24 cellular contexts compared by ENCODE assay signal in the genomic region with DNA sequence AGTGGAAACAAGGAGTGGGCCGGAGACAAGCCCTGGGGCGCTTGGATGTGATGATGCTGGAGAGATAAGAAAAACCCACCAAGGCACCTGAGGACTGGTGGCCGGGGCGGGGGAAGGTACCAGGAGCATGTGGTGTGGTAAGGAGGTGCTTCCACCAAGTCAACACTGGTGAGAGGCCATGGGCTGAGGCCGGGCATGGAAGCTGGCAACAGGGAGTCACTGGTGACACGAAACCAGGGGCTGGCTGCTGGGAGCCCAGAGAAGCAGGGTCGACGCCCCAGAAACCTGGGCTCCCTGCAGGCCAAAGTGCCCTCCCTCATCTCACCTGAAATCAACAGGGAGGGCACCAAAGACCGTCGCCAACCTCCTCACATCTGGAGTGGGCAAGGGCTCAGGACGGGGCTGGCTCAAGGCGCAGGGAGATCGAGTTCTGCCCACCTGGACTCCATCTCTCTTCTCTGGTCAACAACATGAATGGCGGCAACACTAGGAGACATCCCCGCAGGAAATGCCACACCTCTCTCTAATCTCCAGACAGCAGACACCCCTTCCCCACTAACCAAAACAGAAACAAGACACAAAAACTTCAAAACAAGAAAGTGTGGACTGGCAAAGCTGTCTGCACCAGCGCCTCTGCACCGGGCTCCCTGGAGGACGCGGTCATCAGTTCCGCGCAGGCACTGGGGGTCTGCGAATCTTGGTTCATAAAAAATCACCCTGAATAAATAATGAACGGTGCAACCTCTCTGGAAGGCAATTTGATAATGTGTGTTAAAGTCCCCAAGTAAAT.
A peak's percentile ranks its signal among the peaks of the same experiment; 100 is the strongest.
DNase-seq lines count a peak whose midpoint lies in the region; ATAC-seq, FAIRE-seq and TF ChIP-seq lines count a peak whose summit lies in the region.
"Had no signal": no experiment of that assay in that cellular context is flagged by ENCODE, and none has a peak within 500 bp of the region (broad histone marks: within the 10 kb centered on the region; RNA-seq: fewer than 3 reads in every experiment).

No MANE protein-coding gene starts in this region.

- H2AK5ac ChIP-seq in IMR-90 (ENCODE audit: low read depth, low read length): peak overlapping the region; percentile 16; the same call in 1 of the 2 replicates

- no peak overlapping the region for H3K4ac ChIP-seq in IMR-90 (ENCODE audit: low read depth, low read length)

- no peak overlapping the region for H2BK20ac ChIP-seq in IMR-90 (ENCODE audit: low read depth, low read length)

- no peak for FAIRE-seq in HTR-8/SVneo (lab: Jason Lieb, UNC)
- FAIRE-seq: colon, GM12892, RCC 7860 had no signal

- WGBS in IMR-90 (ENCODE audit: extremely low coverage in 2 of 2, insufficient read length in 1 of 2), 2 experiments: 82% methylated on average over 7 of the region's 23 CpGs; no CpG with 5 or more reads in 1 of the 2 experiments
- 92 to 94% methylated on average over 21 to 23 of the region's 23 CpGs for WGBS in tibial nerve, 2 donors

- H3K9me3 ChIP-seq in IMR-90 (ENCODE audit: control insufficient read depth, insufficient read depth, low read length) (no peaks in the 10 kb centered on the region), gastrocnemius medialis (no peaks in the 10 kb centered on the region), tibial nerve (no peaks in the 10 kb centered on the region)
- H3K9me3 ChIP-seq: mucosa of descending colon, uterus had no signal

- no peaks in the 10 kb centered on the region for H3K36me3 ChIP-seq in IMR-90 (ENCODE audit: control insufficient read depth, insufficient read depth, low read length)
- no peaks in the 10 kb centered on the region for H3K36me3 ChIP-seq in gastrocnemius medialis
- H3K36me3 ChIP-seq in tibial nerve: no peaks in the 10 kb centered on the region
- H3K36me3 ChIP-seq: uterus had no signal

- ATAC-seq in activated naive CD8-positive, alpha-beta T cell treated with anti-CD3 and anti-CD28 coated beads, Interleukin-2, amount 50 U/mL, for 24 hours: no peak
- no peak for ATAC-seq in IMR-90 (ENCODE audit: low read depth)
- ATAC-seq in gastrocnemius medialis: no peak
- no peak for ATAC-seq in HG02870 (IDR thresholded peaks at IDR 0.05; ENCODE audit: unreplicated experiment)
- ATAC-seq: mucosa of descending colon had no signal

- no peak for DNase-seq in activated naive CD8-positive, alpha-beta T cell treated with anti-CD3 and anti-CD28 coated beads, Interleukin-2, amount 50 U/mL, for 24 hours
- DNase-seq in activated naive CD8-positive, alpha-beta T cell treated with anti-CD3 and anti-CD28 coated beads for 36 hours: no peak
- no peak for DNase-seq in IMR-90
- peak; percentile 10 for DNase-seq in glutamatergic neuron
- DNase-seq in gastrocnemius medialis: peak in 1 of 2 donors; percentile 9
- DNase-seq in tibial nerve (ENCODE audit: low spot score in 2 of 2): no peak
- no peak for DNase-seq in HTR-8/SVneo (ENCODE audit: insufficient read length, low spot score)
- DNase-seq: effector memory CD4-positive, alpha-beta T cell; erythroblast; foreskin fibroblast; H7; hippocampal formation; Kasumi-1; mucosa of descending colon; MV-4-11; NCI-H1694 treated with DMSO at 0.1 percent for 48 hours; NCI-H69; stimulated activated CD8-positive, alpha-beta memory T cell treated with anti-CD3 and anti-CD28 coated beads, Interleukin-4, amount 100 ng/mL, for 48 hours; T-helper 2 cell; uterus had no signal

- TF ChIP-seq RAD21 in IMR-90 (IDR thresholded peaks at IDR 0.05; ENCODE audit: low read length): no peak

- no peak overlapping the region for H4K91ac ChIP-seq in IMR-90 (ENCODE audit: insufficient read depth, low read depth, low read length)

- TF ChIP-seq EP300 in tibial nerve (IDR thresholded peaks at IDR 0.05): no peak

- no peak overlapping the region for H3K18ac ChIP-seq in IMR-90 (ENCODE audit: low read depth, low read length)

- in situ Hi-C loops in IMR-90 (cut with MboI; ENCODE audit: low sequenced_read_pairs) (no loop called here), gastrocnemius medialis (cut with MboI; ENCODE audit: low sequenced_read_pairs in 4 of 4) (no loop called here)

- peaks cover 61% of the 10 kb centered on the region for H3K4me1 Mint-ChIP-seq in activated naive CD8-positive, alpha-beta T cell treated with anti-CD3 and anti-CD28 coated beads, Interleukin-2, amount 50 U/mL, for 24 hours
- H3K4me1 Mint-ChIP-seq in activated naive CD8-positive, alpha-beta T cell treated with anti-CD3 and anti-CD28 coated beads for 36 hours: peaks cover 51% of the 10 kb centered on the region
- H3K4me1 Mint-ChIP-seq in glutamatergic neuron (ENCODE audit: low read depth, unreplicated experiment): peaks cover 51% of the 10 kb centered on the region

- no peak overlapping the region for H3K9ac ChIP-seq in IMR-90 (ENCODE audit: low read depth, low read length)

- H3K36me3 Mint-ChIP-seq in activated naive CD8-positive, alpha-beta T cell treated with anti-CD3 and anti-CD28 coated beads, Interleukin-2, amount 50 U/mL, for 24 hours (ENCODE audit: low read depth): peaks cover 2% of the 10 kb centered on the region
- H3K36me3 Mint-ChIP-seq in activated naive CD8-positive, alpha-beta T cell treated with anti-CD3 and anti-CD28 coated beads for 36 hours: peaks cover 10% of the 10 kb centered on the region
- no peaks in the 10 kb centered on the region for H3K36me3 Mint-ChIP-seq in glutamatergic neuron (ENCODE audit: unreplicated experiment)

- H3K56ac ChIP-seq in IMR-90 (ENCODE audit: extremely low read depth, insufficient read depth, low read length): no peak overlapping the region

- H3K27ac ChIP-seq in IMR-90 (ENCODE audit: insufficient read depth, low read length): no peak overlapping the region
- H3K27ac ChIP-seq in gastrocnemius medialis: peak overlapping the region; percentile 17 to 85 (median 67)
- no peak overlapping the region for H3K27ac ChIP-seq in tibial nerve
- H3K27ac ChIP-seq: uterus had no signal

- no peak overlapping the region for H4K8ac ChIP-seq in IMR-90 (ENCODE audit: low read depth in 2 of 2, low read length in 2 of 2)

- no peak for TF ChIP-seq POLR2A in IMR-90 (IDR thresholded peaks at IDR 0.05; ENCODE audit: low read depth, low read length)
- no peak for TF ChIP-seq POLR2A in gastrocnemius medialis (IDR thresholded peaks at IDR 0.05)
- TF ChIP-seq POLR2A in tibial nerve (IDR thresholded peaks at IDR 0.05): no peak

- H3K4me3 ChIP-seq in IMR-90 (ENCODE audit: insufficient read depth, low read depth, low read length) (no peak overlapping the region), gastrocnemius medialis (no peak overlapping the region), tibial nerve (no peak overlapping the region)
- H3K4me3 ChIP-seq: mucosa of descending colon, uterus had no signal

- H3K4me1 ChIP-seq in IMR-90 (ENCODE audit: control insufficient read depth, insufficient read depth, low read length): peaks cover 5% of the 10 kb centered on the region; the same call in 1 of the 2 replicates
- peaks cover 78 to 84% of the 10 kb centered on the region in 2 donors for H3K4me1 ChIP-seq in gastrocnemius medialis
- H3K4me1 ChIP-seq in tibial nerve: peaks cover 0 to 66% (median 28%) of the 10 kb centered on the region in 4 donors

- H2AFZ ChIP-seq in IMR-90 (replicated peaks; ENCODE audit: low read length, poor library complexity): no peak overlapping the region

- H3K4me2 ChIP-seq in IMR-90 (ENCODE audit: low read depth, low read length): no peak overlapping the region

- H3K27me3 ChIP-seq in IMR-90 (ENCODE audit: control insufficient read depth, insufficient read depth, low read length) (no peaks in the 10 kb centered on the region), gastrocnemius medialis (no peaks in the 10 kb centered on the region), tibial nerve (no peaks in the 10 kb centered on the region)
- H3K27me3 ChIP-seq: uterus had no signal

- BruUV-seq in IMR-90 (replicated peaks; lab: Mats Ljungman, UMichigan): no TSS peak

- no peak overlapping the region for H2BK15ac ChIP-seq in IMR-90 (ENCODE audit: low read depth, low read length)

- H3K27ac Mint-ChIP-seq in activated naive CD8-positive, alpha-beta T cell treated with anti-CD3 and anti-CD28 coated beads, Interleukin-2, amount 50 U/mL, for 24 hours: peak overlapping the region; percentile 56
- H3K27ac Mint-ChIP-seq in activated naive CD8-positive, alpha-beta T cell treated with anti-CD3 and anti-CD28 coated beads for 36 hours: no peak overlapping the region
- no peak overlapping the region for H3K27ac Mint-ChIP-seq in glutamatergic neuron (ENCODE audit: unreplicated experiment)

- H3K23ac ChIP-seq in IMR-90 (ENCODE audit: low read depth, low read length): no peak overlapping the region

- H3K14ac ChIP-seq in IMR-90 (replicated peaks; ENCODE audit: low read depth, low read length): no peak overlapping the region

- intact Hi-C loops in IMR-90 (cut with micrococcal nuclease) (no loop called here), gastrocnemius medialis (cut with DNase I; ENCODE audit: low total_unique reads) (no loop called here)

- H2BK120ac ChIP-seq in IMR-90 (ENCODE audit: low read depth, low read length): no peak overlapping the region

- peaks cover 34% of the 10 kb centered on the region for H4K20me1 ChIP-seq in IMR-90 (ENCODE audit: insufficient read depth, low read length)

- no peak for TF ChIP-seq CTCF in IMR-90 (conservative IDR thresholded peaks at IDR 0.05; ENCODE audit: low read depth, low read length)
- no peak for TF ChIP-seq CTCF in glutamatergic neuron (IDR thresholded peaks at IDR 0.05; ENCODE audit: partially characterized antibody, unreplicated experiment)
- no peak for TF ChIP-seq CTCF in gastrocnemius medialis (IDR thresholded peaks at IDR 0.05 in 4 of 5, conservative IDR thresholded peaks at IDR 0.05 in 1 of 5)
- TF ChIP-seq CTCF in tibial nerve (IDR thresholded peaks at IDR 0.05): no peak

- H4K5ac ChIP-seq in IMR-90 (ENCODE audit: low read depth, low read length): no peak overlapping the region

- no peak overlapping the region for H3K4me3 Mint-ChIP-seq in activated naive CD8-positive, alpha-beta T cell treated with anti-CD3 and anti-CD28 coated beads, Interleukin-2, amount 50 U/mL, for 24 hours
- no peak overlapping the region for H3K4me3 Mint-ChIP-seq in activated naive CD8-positive, alpha-beta T cell treated with anti-CD3 and anti-CD28 coated beads for 36 hours
- H3K4me3 Mint-ChIP-seq in glutamatergic neuron (ENCODE audit: unreplicated experiment): no peak overlapping the region

- peaks cover 21 to 47% of the 10 kb centered on the region in 2 experiments for H3K79me1 ChIP-seq in IMR-90 (ENCODE audit: low read depth in 1 of 2, low read length in 2 of 2)

- no peaks in the 10 kb centered on the region for H3K9me3 Mint-ChIP-seq in activated naive CD8-positive, alpha-beta T cell treated with anti-CD3 and anti-CD28 coated beads, Interleukin-2, amount 50 U/mL, for 24 hours
- H3K9me3 Mint-ChIP-seq in activated naive CD8-positive, alpha-beta T cell treated with anti-CD3 and anti-CD28 coated beads for 36 hours: peaks cover 1% of the 10 kb centered on the region
- peaks cover 16% of the 10 kb centered on the region for H3K9me3 Mint-ChIP-seq in glutamatergic neuron (ENCODE audit: unreplicated experiment)

- dilution Hi-C loops in IMR-90 (cut with HindIII; ENCODE audit: low sequenced_read_pairs, unreplicated experiment): no loop called here

- no peak overlapping the region for H2AK9ac ChIP-seq in IMR-90 (replicated peaks; ENCODE audit: low read depth, low read length, poor library complexity)

- no peaks in the 10 kb centered on the region for H3K27me3 Mint-ChIP-seq in activated naive CD8-positive, alpha-beta T cell treated with anti-CD3 and anti-CD28 coated beads, Interleukin-2, amount 50 U/mL, for 24 hours
- no peaks in the 10 kb centered on the region for H3K27me3 Mint-ChIP-seq in activated naive CD8-positive, alpha-beta T cell treated with anti-CD3 and anti-CD28 coated beads for 36 hours
- peaks cover 20% of the 10 kb centered on the region for H3K27me3 Mint-ChIP-seq in glutamatergic neuron (ENCODE audit: unreplicated experiment)

- CTCF ChIA-PET in IMR-90 (lab: Yijun Ruan, JAX): no interaction called here

- POLR2A ChIA-PET in IMR-90 (lab: Charles Lee; ENCODE audit: unreplicated experiment): no interaction called here

- no peak overlapping the region for H2BK5ac ChIP-seq in IMR-90 (ENCODE audit: low read depth, low read length, poor library complexity, severe bottlenecking)

- H3K9me1 ChIP-seq in IMR-90 (ENCODE audit: insufficient read depth, low read length): 0 out of 2 replicates have a peak, but pooled peaks cover 7% of the 10 kb centered on the region

Comparison
In these comparisons a context has a peak if more than half of its experiments do, and no peak if none do; other contexts are left out.
1. H3K27ac ChIP-seq: peak in gastrocnemius medialis (4 of 4); none in IMR-90 (single experiment) and tibial nerve (0 of 4).